ENCODE assay signal across 31 cellular contexts in the genomic region with DNA sequence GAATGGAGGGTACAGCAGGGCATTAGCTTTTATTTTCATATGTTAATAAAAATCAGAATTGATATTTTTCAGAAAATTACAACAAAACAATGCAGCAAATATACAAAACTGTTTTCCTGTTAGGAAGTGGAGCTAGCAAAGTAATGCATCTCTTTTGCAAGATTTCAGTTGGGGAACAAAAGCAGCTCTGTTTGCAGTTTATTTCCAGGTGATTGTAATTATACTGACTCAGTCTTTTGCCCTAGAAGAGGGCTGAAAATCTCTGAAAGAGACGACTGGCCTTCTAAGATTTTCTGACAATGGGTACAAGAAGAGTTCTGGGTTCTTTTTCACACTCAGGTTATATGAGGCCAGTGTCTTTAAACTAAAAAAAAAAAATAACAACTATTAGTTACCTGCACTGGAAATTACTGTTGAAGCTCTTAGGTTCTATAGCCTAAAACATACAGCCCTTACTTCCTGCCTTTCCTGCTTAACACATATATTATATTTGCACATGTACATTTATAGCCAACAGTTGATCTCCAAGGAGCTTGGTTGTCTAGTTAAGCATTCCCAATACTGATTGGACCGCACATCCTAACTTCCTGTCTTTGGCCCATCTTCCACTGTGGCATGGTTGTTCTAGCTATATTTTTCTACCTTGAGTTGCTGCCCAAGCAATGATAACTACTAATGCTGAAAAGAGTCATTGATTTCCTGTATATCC.
A peak's percentile ranks its signal among the peaks of the same experiment; 100 is the strongest.
DNase-seq lines count a peak whose midpoint lies in the region; ATAC-seq, FAIRE-seq and TF ChIP-seq lines count a peak whose summit lies in the region.
"Had no signal": no experiment of that assay in that cellular context is flagged by ENCODE, and none has a peak within 500 bp of the region (broad histone marks: within the 10 kb centered on the region; RNA-seq: fewer than 3 reads in every experiment).

No MANE protein-coding gene starts in this region.

- H3K36me3 Mint-ChIP-seq in mesothelial cell of epicardium (no peaks in the 10 kb centered on the region), progenitor cell of endocrine pancreas (ENCODE audit: insufficient read depth) (no peaks in the 10 kb centered on the region)
- H3K36me3 Mint-ChIP-seq in activated naive CD8-positive, alpha-beta T cell treated with anti-CD3 and anti-CD28 coated beads for 36 hours: no peaks in the 10 kb centered on the region
- H3K36me3 Mint-ChIP-seq: activated naive CD4-positive, alpha-beta T cell treated with anti-CD3 and anti-CD28 coated beads, Interleukin-2, amount 50 U/mL, for 24 hours; CD4-positive, CD25-positive, alpha-beta regulatory T cell; stimulated activated memory B cell treated with anti-CD40 and anti-IgM and Interleukin-4, amounts not matched to agents 10 μg/mL and 1 μg/mL and 100 μg/mL, for 72 hours had no signal

- H3K4me3 ChIP-seq in HepG2 (replicated peaks in 1 of 3; ENCODE audit: insufficient read depth in 1 of 3, low read depth in 2 of 3, low read length in 3 of 3): no peak overlapping the region
- no peak overlapping the region for H3K4me3 ChIP-seq in right lobe of liver
- H3K4me3 ChIP-seq in H1 (ENCODE audit: extremely low read depth in 1 of 4, insufficient read depth in 2 of 4, low read depth in 3 of 4, low read length in 4 of 4): no peak overlapping the region
- H3K4me3 ChIP-seq: heart left ventricle, PC-9, upper lobe of left lung had no signal

- H4K5ac ChIP-seq in H1 (ENCODE audit: insufficient read length, low read depth, low read length): no peak overlapping the region

- H3K36me3 ChIP-seq in HepG2 (replicated peaks in 1 of 2; ENCODE audit: control insufficient read depth in 1 of 2, insufficient read depth in 2 of 2, low read length in 2 of 2): no peaks in the 10 kb centered on the region
- no peaks in the 10 kb centered on the region for H3K36me3 ChIP-seq in right lobe of liver
- no peaks in the 10 kb centered on the region for H3K36me3 ChIP-seq in H1 (ENCODE audit: control insufficient read depth in 2 of 4, insufficient read depth in 4 of 4, low read length in 3 of 4)
- H3K36me3 ChIP-seq: heart left ventricle, upper lobe of left lung had no signal

- 0 out of 2 replicates have a peak overlapping the region, but pooled peaks have one; percentile 57 for H2AK5ac ChIP-seq in H1 (ENCODE audit: low read depth, low read length)

- H4K20me1 ChIP-seq in HepG2 (ENCODE audit: insufficient read depth, low read length) (no peaks in the 10 kb centered on the region), H1 (replicated peaks in 1 of 2; ENCODE audit: control insufficient read depth in 1 of 2, insufficient read depth in 2 of 2, low read length in 2 of 2) (no peaks in the 10 kb centered on the region)

- TF ChIP-seq EP300 in HepG2 (IDR thresholded peaks at IDR 0.05; ENCODE audit: low read depth in 2 of 2, low read length in 2 of 2): no peak
- TF ChIP-seq EP300 in HepG2 (CRISPR knock-in tag; IDR thresholded peaks at IDR 0.05; ENCODE audit: borderline replicate concordance): no peak
- TF ChIP-seq EP300 in H1 (IDR thresholded peaks at IDR 0.05; ENCODE audit: borderline replicate concordance in 1 of 2, low read depth in 2 of 2, low read length in 2 of 2): no peak

- H3K79me2 ChIP-seq in HepG2 (ENCODE audit: insufficient read depth, low read length): no peaks in the 10 kb centered on the region
- no peaks in the 10 kb centered on the region for H3K79me2 ChIP-seq in H1 (ENCODE audit: control insufficient read depth in 1 of 2, insufficient read depth in 2 of 2, low read length in 2 of 2)

- H2BK12ac ChIP-seq in H1 (ENCODE audit: low read depth, low read length): 0 out of 2 replicates have a peak overlapping the region, but pooled peaks have one; percentile 30

- peak overlapping the region; percentile 48; the same call in 1 of the 2 replicates for H2BK15ac ChIP-seq in H1 (ENCODE audit: low read length)

- 30% methylated on average over 2 of the region's 2 CpGs for WGBS in HepG2 (ENCODE audit: low lambda C conversion rate)
- 49% methylated on average over 2 of the region's 2 CpGs for WGBS in right lobe of liver (ENCODE audit: insufficient coverage, low coverage, low lambda C conversion rate, missing lambda C conversion rate)
- WGBS in H1 (ENCODE audit: extremely low coverage in 1 of 2, insufficient coverage in 1 of 2, insufficient read length in 1 of 2, insufficient replicate concordance in 2 of 2, low coverage in 1 of 2, low lambda C conversion rate in 2 of 2, missing lambda C conversion rate in 1 of 2), 2 experiments: 93% methylated on average over 2 of the region's 2 CpGs; no CpG with 5 or more reads in 1 of the 2 experiments

- POLR2A ChIA-PET in HepG2 (lab: Yijun Ruan, JAX) (interaction anchor here (0.9 to 1.4 kb wide), 4 partner anchors 44 to 321 kb away, joined by 3 to 6 read pairs (median 3); a partner anchor contains a TSS), H1 (lab: Charles Lee; ENCODE audit: partially characterized antibody) (interaction anchor here (1.1 to 1.9 kb wide), 3 partner anchors 9 to 14 kb away, joined by 3 to 4 read pairs (median 4); no protein-coding TSS in a partner anchor)

- ATAC-seq in HepG2: no peak
- no peak for ATAC-seq in right lobe of liver
- ATAC-seq: activated CD8-positive, alpha-beta T cell treated with anti-CD3 and anti-CD28 coated beads for 36 hours; heart left ventricle; left ventricle myocardium superior; stimulated activated memory B cell treated with anti-CD40 and anti-IgM and Interleukin-4, amounts not matched to agents 10 μg/mL and 1 μg/mL and 100 μg/mL, for 72 hours had no signal

- no peaks in the 10 kb centered on the region for H3K23me2 ChIP-seq in H1 (ENCODE audit: low read depth, low read length)

- TF ChIP-seq POLR2A in HepG2 (IDR thresholded peaks at IDR 0.05; ENCODE audit: insufficient read depth in 1 of 2, low read depth in 2 of 2, low read length in 2 of 2) (no peak), right lobe of liver (IDR thresholded peaks at IDR 0.05) (no peak), H1 (IDR thresholded peaks at IDR 0.05; ENCODE audit: control extremely low read depth in 1 of 2, low read depth in 2 of 2, low read length in 2 of 2) (no peak)

- H3K9me3 ChIP-seq in HepG2 (ENCODE audit: low read length): no peaks in the 10 kb centered on the region
- H3K9me3 ChIP-seq in right lobe of liver: no peaks in the 10 kb centered on the region
- no peaks in the 10 kb centered on the region for H3K9me3 ChIP-seq in H1 (ENCODE audit: insufficient read depth in 2 of 2, low read depth in 1 of 2, low read length in 1 of 2)
- H3K9me3 ChIP-seq: heart left ventricle, upper lobe of left lung had no signal

- H3K4me3 Mint-ChIP-seq in mesothelial cell of epicardium (no peak overlapping the region), progenitor cell of endocrine pancreas (ENCODE audit: low read depth) (no peak overlapping the region)
- H3K4me3 Mint-ChIP-seq in activated naive CD8-positive, alpha-beta T cell treated with anti-CD3 and anti-CD28 coated beads for 36 hours: no peak overlapping the region
- H3K4me3 Mint-ChIP-seq: activated CD8-positive, alpha-beta T cell treated with anti-CD3 and anti-CD28 coated beads for 36 hours; activated naive CD4-positive, alpha-beta T cell treated with anti-CD3 and anti-CD28 coated beads, Interleukin-2, amount 50 U/mL, for 24 hours; CD4-positive, CD25-positive, alpha-beta regulatory T cell; HFFc6; stimulated activated memory B cell treated with anti-CD40 and anti-IgM and Interleukin-4, amounts not matched to agents 10 μg/mL and 1 μg/mL and 100 μg/mL, for 72 hours; T-helper 2 cell treated with Interferon-gamma antibody and Interleukin-4, amounts not matched to agents 5 μg/mL and 100 μg/mL, for 36 hours had no signal

- no peak overlapping the region for H3K23ac ChIP-seq in H1 (ENCODE audit: insufficient read length)

- TF ChIP-seq RAD21 in HepG2 (CRISPR knock-in tag; IDR thresholded peaks at IDR 0.05) (no peak), H1 (IDR thresholded peaks at IDR 0.05 in 1 of 2, conservative IDR thresholded peaks at IDR 0.05 in 1 of 2; ENCODE audit: low read depth in 2 of 2, low read length in 2 of 2) (no peak)

- no peak overlapping the region for H3K27ac ChIP-seq in HepG2 (ENCODE audit: extremely low read length, insufficient read depth, low read length)
- H3K27ac ChIP-seq in right lobe of liver: no peak overlapping the region
- H3K27ac ChIP-seq in H1 (ENCODE audit: low read depth, low read length): no peak overlapping the region
- H3K27ac ChIP-seq: PC-9, upper lobe of left lung had no signal

- no peak overlapping the region for H3K56ac ChIP-seq in H1 (replicated peaks; ENCODE audit: insufficient read length, low read depth, low read length)

- no peak overlapping the region for H2BK120ac ChIP-seq in H1 (replicated peaks; ENCODE audit: low read depth, low read length)

- DNase-seq in HepG2 (ENCODE audit: low spot score): peak; percentile 29
- no peak for DNase-seq in right lobe of liver
- DNase-seq in H1 (ENCODE audit: low read depth in 1 of 2, low spot score in 2 of 2): no peak
- no peak for DNase-seq in mesothelial cell of epicardium (ENCODE audit: low spot score in 2 of 2, unreplicated experiment in 2 of 2)
- DNase-seq in NCI-H1092 (lab: John Stamatoyannopoulos, UW): no peak
- DNase-seq in progenitor cell of endocrine pancreas (ENCODE audit: low spot score, unreplicated experiment): no peak
- no peak for DNase-seq in globus pallidus (ENCODE audit: low spot score)
- DNase-seq in activated naive CD8-positive, alpha-beta T cell treated with anti-CD3 and anti-CD28 coated beads for 36 hours: no peak
- DNase-seq: activated CD8-positive, alpha-beta memory T cell treated with anti-CD3 and anti-CD28 coated beads, Interleukin-2, amount 50 U/mL, for 48 hours; activated CD8-positive, alpha-beta T cell treated with anti-CD3 and anti-CD28 coated beads for 36 hours; AML-193; CD4-positive, CD25-positive, alpha-beta regulatory T cell; DND-41; GF-D8; heart left ventricle; HFFc6; islet precursor cell; left ventricle myocardium superior; NCI-H1436; NCI-H2081 treated with DMSO at 0.1 percent for 48 hours; NCI-H226; NCI-H526 treated with DMSO at 0.1 percent for 48 hours; nucleus accumbens; PC-9; SHP77; upper lobe of left lung had no signal

- BruUV-seq in HepG2 (replicated peaks; lab: Mats Ljungman, UMichigan): no TSS peak

- FAIRE-seq in HepG2 (lab: Jason Lieb, UNC) (no peak), H1 (lab: Jason Lieb, UNC) (no peak)
- FAIRE-seq: D721Med had no signal

- no peaks in the 10 kb centered on the region for H3K27me3 ChIP-seq in HepG2 (ENCODE audit: control insufficient read depth in 1 of 2, insufficient read depth in 2 of 2, low read length in 2 of 2)
- H3K27me3 ChIP-seq in right lobe of liver: no peaks in the 10 kb centered on the region
- no peaks in the 10 kb centered on the region for H3K27me3 ChIP-seq in H1 (replicated peaks in 1 of 4; ENCODE audit: control insufficient read depth in 3 of 4, extremely low read depth in 1 of 4, insufficient read depth in 3 of 4, low read length in 3 of 4)
- H3K27me3 ChIP-seq: heart left ventricle, upper lobe of left lung had no signal

- in situ Hi-C loops in HepG2 (cut with HindIII; ENCODE audit: extremely low pct_ligation_motif_present, low pct_unique_long_range_greater_than_20kb): no loop called here

- H4K8ac ChIP-seq in H1 (ENCODE audit: extremely low read depth, insufficient read depth, low read length): no peak overlapping the region

- peaks cover 83% of the 10 kb centered on the region for H3K4me1 Mint-ChIP-seq in mesothelial cell of epicardium
- H3K4me1 Mint-ChIP-seq in progenitor cell of endocrine pancreas (ENCODE audit: low read depth): peaks cover 52% of the 10 kb centered on the region
- H3K4me1 Mint-ChIP-seq in activated naive CD8-positive, alpha-beta T cell treated with anti-CD3 and anti-CD28 coated beads for 36 hours: peaks cover 24% of the 10 kb centered on the region
- H3K4me1 Mint-ChIP-seq: activated naive CD4-positive, alpha-beta T cell treated with anti-CD3 and anti-CD28 coated beads, Interleukin-2, amount 50 U/mL, for 24 hours had no signal

- no peak overlapping the region for H3K9ac ChIP-seq in HepG2 (ENCODE audit: insufficient read depth, low read depth, low read length)
- H3K9ac ChIP-seq in H1 (replicated peaks in 1 of 4; ENCODE audit: extremely low read depth in 1 of 4, low read depth in 3 of 4, low read length in 3 of 4): no peak overlapping the region

- H3K27me3 Mint-ChIP-seq in mesothelial cell of epicardium (ENCODE audit: low read depth) (no peaks in the 10 kb centered on the region), progenitor cell of endocrine pancreas (no peaks in the 10 kb centered on the region)
- peaks cover 12% of the 10 kb centered on the region for H3K27me3 Mint-ChIP-seq in activated naive CD8-positive, alpha-beta T cell treated with anti-CD3 and anti-CD28 coated beads for 36 hours
- H3K27me3 Mint-ChIP-seq: activated naive CD4-positive, alpha-beta T cell treated with anti-CD3 and anti-CD28 coated beads, Interleukin-2, amount 50 U/mL, for 24 hours; CD4-positive, CD25-positive, alpha-beta regulatory T cell; stimulated activated memory B cell treated with anti-CD40 and anti-IgM and Interleukin-4, amounts not matched to agents 10 μg/mL and 1 μg/mL and 100 μg/mL, for 72 hours had no signal

- H2AFZ ChIP-seq in HepG2 (ENCODE audit: low read length) (no peak overlapping the region), H1 (ENCODE audit: low read length) (no peak overlapping the region)
- H2AFZ ChIP-seq: PC-9 had no signal

- H3K79me1 ChIP-seq in H1 (ENCODE audit: low read depth, low read length): no peaks in the 10 kb centered on the region

- H3K14ac ChIP-seq in H1 (ENCODE audit: insufficient read length): no peak overlapping the region

- H3K9me3 Mint-ChIP-seq in mesothelial cell of epicardium (no peaks in the 10 kb centered on the region), progenitor cell of endocrine pancreas (ENCODE audit: low read depth) (no peaks in the 10 kb centered on the region)
- no peaks in the 10 kb centered on the region for H3K9me3 Mint-ChIP-seq in activated naive CD8-positive, alpha-beta T cell treated with anti-CD3 and anti-CD28 coated beads for 36 hours
- H3K9me3 Mint-ChIP-seq: activated CD8-positive, alpha-beta T cell treated with anti-CD3 and anti-CD28 coated beads for 36 hours; activated naive CD4-positive, alpha-beta T cell treated with anti-CD3 and anti-CD28 coated beads, Interleukin-2, amount 50 U/mL, for 24 hours; activated T-helper 2 cell treated with anti-CD3 and anti-CD28 coated beads, Interferon-gamma antibody, Interleukin-2, Interleukin-4, amounts not matched to agents 10 μg/mL and 5 μg/mL and 100 μg/mL, durations not matched to agents 14 hours and 24 hours and 36 hours; HFFc6; stimulated activated memory B cell treated with anti-CD40 and anti-IgM and Interleukin-4, amounts not matched to agents 10 μg/mL and 1 μg/mL and 100 μg/mL, for 72 hours; T-helper 2 cell treated with Interferon-gamma antibody and Interleukin-4, amounts not matched to agents 5 μg/mL and 100 μg/mL, for 36 hours had no signal

- CTCF ChIA-PET in HepG2 (lab: Yijun Ruan, JAX; ENCODE audit: low intra/inter-chr PET ratio, low total read pairs): no interaction called here
- CTCF ChIA-PET in H1 (lab: Charles Lee; ENCODE audit: partially characterized antibody): interaction anchor here (0.6 to 3.2 kb wide), 3 partner anchors 11 to 134 kb away, joined by 3 to 11 read pairs (median 4); no protein-coding TSS in a partner anchor

- H3K4me2 ChIP-seq in HepG2 (ENCODE audit: low read depth, low read length): no peak overlapping the region
- no peak overlapping the region for H3K4me2 ChIP-seq in H1 (ENCODE audit: insufficient read depth in 1 of 2, low read depth in 2 of 2, low read length in 2 of 2)
- H3K4me2 ChIP-seq: PC-9 had no signal

- no peak overlapping the region for H4K91ac ChIP-seq in H1 (replicated peaks; ENCODE audit: insufficient read length, low read length)

- peaks cover 97% of the 10 kb centered on the region for H3K4me1 ChIP-seq in HepG2 (ENCODE audit: insufficient read depth, low read length)
- peaks cover 0 to 7% (median 3%) of the 10 kb centered on the region in 4 donors for H3K4me1 ChIP-seq in right lobe of liver
- peaks cover 0 to 3% (median 3%) of the 10 kb centered on the region in 4 experiments; a peak in 3 of 7 replicates for H3K4me1 ChIP-seq in H1 (replicated peaks in 1 of 4; ENCODE audit: control insufficient read depth in 3 of 4, insufficient read depth in 4 of 4, low read length in 3 of 4)

- peak overlapping the region; percentile 33; the same call in 1 of the 2 replicates for H3K18ac ChIP-seq in H1 (ENCODE audit: extremely low read depth, low read length)

- intact Hi-C loops in HepG2 (cut with micrococcal nuclease; ENCODE audit: unreplicated experiment) (loop anchor here (5.0 kb wide), 4 partner anchors 57 to 317 kb away; no protein-coding TSS in a partner anchor), right lobe of liver (cut with DNase I) (no loop called here)

- H3K27ac Mint-ChIP-seq in mesothelial cell of epicardium (peak overlapping the region; percentile 60), progenitor cell of endocrine pancreas (no peak overlapping the region)
- H3K27ac Mint-ChIP-seq in activated naive CD8-positive, alpha-beta T cell treated with anti-CD3 and anti-CD28 coated beads for 36 hours: no peak overlapping the region
- H3K27ac Mint-ChIP-seq: activated CD8-positive, alpha-beta T cell treated with anti-CD3 and anti-CD28 coated beads for 36 hours; activated naive CD4-positive, alpha-beta T cell treated with anti-CD3 and anti-CD28 coated beads, Interleukin-2, amount 50 U/mL, for 24 hours; activated T-helper 2 cell treated with anti-CD3 and anti-CD28 coated beads, Interferon-gamma antibody, Interleukin-2, Interleukin-4, amounts not matched to agents 10 μg/mL and 5 μg/mL and 100 μg/mL, durations not matched to agents 14 hours and 24 hours and 36 hours; CD4-positive, CD25-positive, alpha-beta regulatory T cell; HFFc6; stimulated activated memory B cell treated with anti-CD40 and anti-IgM and Interleukin-4, amounts not matched to agents 10 μg/mL and 1 μg/mL and 100 μg/mL, for 72 hours; T-helper 2 cell treated with Interferon-gamma antibody and Interleukin-4, amounts not matched to agents 5 μg/mL and 100 μg/mL, for 36 hours had no signal

- no peak for TF ChIP-seq CTCF in HepG2 (CRISPR knock-in tag; IDR thresholded peaks at IDR 0.05)
- TF ChIP-seq CTCF in right lobe of liver (IDR thresholded peaks at IDR 0.05): no peak
- no peak for TF ChIP-seq CTCF in H1 (IDR thresholded peaks at IDR 0.05; ENCODE audit: control extremely low read depth in 1 of 3, insufficient read depth in 1 of 3, low read depth in 1 of 3, low read length in 3 of 3)
- TF ChIP-seq CTCF in mesothelial cell of epicardium (IDR thresholded peaks at IDR 0.05; ENCODE audit: unreplicated experiment): no peak
- TF ChIP-seq CTCF in progenitor cell of endocrine pancreas (IDR thresholded peaks at IDR 0.05; ENCODE audit: unreplicated experiment): no peak

- H3K4ac ChIP-seq in H1 (replicated peaks; ENCODE audit: insufficient read length, low read depth, low read length): no peak overlapping the region

- H2BK5ac ChIP-seq in H1 (ENCODE audit: low read depth, low read length): no peak overlapping the region; the same call in 1 of the 2 replicates

- H2BK20ac ChIP-seq in H1 (ENCODE audit: low read length): peak overlapping the region; percentile 62
